ENCODE assay signal across 29 cellular contexts in genomic region chr14:71694888-71695505, GRCh38.
DNase-seq lines count a peak whose midpoint lies in the region; ATAC-seq, FAIRE-seq and TF ChIP-seq lines count a peak whose summit lies in the region.
"Had no signal": no experiment of that assay in that cellular context is flagged by ENCODE, and none has a peak within 500 bp of the region (broad histone marks: within the 10 kb centered on the region; RNA-seq: fewer than 3 reads in every experiment).

No MANE protein-coding gene starts in this region.

- H3K27ac ChIP-seq in GM23338 (ENCODE audit: low read depth), result no peak overlapping the region
- peak overlapping the region in 49 of 59 donors; percentile 1 to 80 (median 49) for H3K27ac ChIP-seq in dorsolateral prefrontal cortex
- no peak overlapping the region for H3K27ac ChIP-seq in kidney (ENCODE audit: low read depth in 2 of 2, low read length in 2 of 2)
- H3K27ac ChIP-seq in stomach, result no peak overlapping the region
- H3K27ac ChIP-seq: C4-2B, prostate gland, sigmoid colon, SJSA1, transverse colon had no signal

- FAIRE-seq in kidney (lab: Jason Lieb, UNC), result no peak
- FAIRE-seq: astrocyte, endothelial cell of umbilical vein, GM12878, HepG2, keratinocyte had no signal

- H3K27me3 ChIP-seq in GM23338 (ENCODE audit: insufficient read depth) (no peaks in the 10 kb centered on the region), dorsolateral prefrontal cortex (no peaks in the 10 kb centered on the region), stomach (no peaks in the 10 kb centered on the region)
- H3K27me3 ChIP-seq: sigmoid colon, SJSA1, transverse colon had no signal

- H3K9me3 Mint-ChIP-seq in GM23338 (no peaks in the 10 kb centered on the region), neural crest cell (no peaks in the 10 kb centered on the region), type B pancreatic cell (peaks cover 6% of the 10 kb centered on the region)
- no peaks in the 10 kb centered on the region for H3K9me3 Mint-ChIP-seq in activated T-helper 2 cell treated with anti-CD3 and anti-CD28 coated beads, Interferon-gamma antibody, Interleukin-2, Interleukin-4, amounts not matched to agents 10 μg/mL and 5 μg/mL and 100 μg/mL, durations not matched to agents 14 hours and 24 hours and 36 hours
- H3K9me3 Mint-ChIP-seq: activated CD8-positive, alpha-beta T cell treated with anti-CD3 and anti-CD28 coated beads for 36 hours; stimulated activated memory B cell treated with anti-CD40 and anti-IgM and Interleukin-4, amounts not matched to agents 10 μg/mL and 1 μg/mL and 100 μg/mL, for 72 hours had no signal

- no peak for ATAC-seq in GM23338
- ATAC-seq: activated CD8-positive, alpha-beta T cell treated with anti-CD3 and anti-CD28 coated beads for 36 hours; GM12878; HepG2; stimulated activated memory B cell treated with anti-CD40 and anti-IgM and Interleukin-4, amounts not matched to agents 10 μg/mL and 1 μg/mL and 100 μg/mL, for 72 hours had no signal

- no peaks in the 10 kb centered on the region for H3K79me2 ChIP-seq in GM23338 (replicated peaks; ENCODE audit: insufficient read depth)

- H3K9ac ChIP-seq in kidney (ENCODE audit: low read length in 2 of 2), result no peak overlapping the region

- TF ChIP-seq POLR2A in stomach (IDR thresholded peaks at IDR 0.05), result no peak

- H2AFZ ChIP-seq in GM23338, result no peak overlapping the region

- WGBS in stomach, 5 donors, result 89 to 96% (median 95%) methylated on average over 7 of the region's 7 CpGs

- H3K4me3 Mint-ChIP-seq in GM23338 (no peak overlapping the region), neural crest cell (no peak overlapping the region), type B pancreatic cell (no peak overlapping the region)
- no peak overlapping the region for H3K4me3 Mint-ChIP-seq in activated T-helper 2 cell treated with anti-CD3 and anti-CD28 coated beads, Interferon-gamma antibody, Interleukin-2, Interleukin-4, amounts not matched to agents 10 μg/mL and 5 μg/mL and 100 μg/mL, durations not matched to agents 14 hours and 24 hours and 36 hours (ENCODE audit: low read depth)
- H3K4me3 Mint-ChIP-seq: activated CD8-positive, alpha-beta T cell treated with anti-CD3 and anti-CD28 coated beads for 36 hours; activated naive CD8-positive, alpha-beta T cell treated with anti-CD3 and anti-CD28 coated beads, Interleukin-2, amount 10 ng/mL, durations not matched to agents 7 days and 5 days; stimulated activated memory B cell treated with anti-CD40 and anti-IgM and Interleukin-4, amounts not matched to agents 10 μg/mL and 1 μg/mL and 100 μg/mL, for 72 hours had no signal

- H3K27ac Mint-ChIP-seq in GM23338, result 0 out of 2 replicates have a peak overlapping the region, but pooled peaks have one; percentile 5
- H3K27ac Mint-ChIP-seq in neural crest cell (ENCODE audit: unreplicated experiment), result peak overlapping the region; percentile 64
- H3K27ac Mint-ChIP-seq in type B pancreatic cell, result peak overlapping the region; percentile 69
- H3K27ac Mint-ChIP-seq in activated T-helper 2 cell treated with anti-CD3 and anti-CD28 coated beads, Interferon-gamma antibody, Interleukin-2, Interleukin-4, amounts not matched to agents 10 μg/mL and 5 μg/mL and 100 μg/mL, durations not matched to agents 14 hours and 24 hours and 36 hours, result no peak overlapping the region
- H3K27ac Mint-ChIP-seq: activated CD8-positive, alpha-beta T cell treated with anti-CD3 and anti-CD28 coated beads for 36 hours; activated naive CD8-positive, alpha-beta T cell treated with anti-CD3 and anti-CD28 coated beads, Interleukin-2, amount 10 ng/mL, durations not matched to agents 7 days and 5 days; stimulated activated memory B cell treated with anti-CD40 and anti-IgM and Interleukin-4, amounts not matched to agents 10 μg/mL and 1 μg/mL and 100 μg/mL, for 72 hours had no signal

- intact Hi-C loops in dorsolateral prefrontal cortex (cut with DNase I) (loop anchor here in 1 of 2 donors (10.0 kb wide), 1 partner anchor 230 kb away; no protein-coding TSS in a partner anchor), kidney (cut with DNase I) (no loop called here), stomach (cut with DNase I; ENCODE audit: low total_unique reads) (no loop called here)
- intact Hi-C loops in activated T-helper 2 cell treated with anti-CD3 and anti-CD28 coated beads, Interferon-gamma antibody, Interleukin-2, Interleukin-4, amounts not matched to agents 10 μg/mL and 5 μg/mL and 100 μg/mL, durations not matched to agents 14 hours and 24 hours and 36 hours (cut with micrococcal nuclease), result no loop called here

- H3K4me2 ChIP-seq in GM23338, result no peak overlapping the region

- H3K36me3 ChIP-seq in GM23338 (ENCODE audit: insufficient read depth) (no peaks in the 10 kb centered on the region), kidney (ENCODE audit: control insufficient read depth in 1 of 2, insufficient read depth in 2 of 2, low read length in 2 of 2) (peaks cover 5% of the 10 kb centered on the region in 2 donors), stomach (peaks cover 0 to 33% (median 22%) of the 10 kb centered on the region in 4 donors)
- H3K36me3 ChIP-seq: prostate gland, sigmoid colon, transverse colon had no signal

- no peak for DNase-seq in GM23338 (ENCODE audit: low spot score)
- no peak for DNase-seq in dorsolateral prefrontal cortex
- no peak for DNase-seq in neural crest cell (ENCODE audit: low read depth, low spot score)
- DNase-seq in type B pancreatic cell (ENCODE audit: extremely low spot score, unreplicated experiment), result no peak
- no peak for DNase-seq in kidney
- no peak for DNase-seq in stomach
- no peak for DNase-seq in activated T-helper 2 cell treated with anti-CD3 and anti-CD28 coated beads, Interferon-gamma antibody, Interleukin-2, Interleukin-4, amounts not matched to agents 10 μg/mL and 5 μg/mL and 100 μg/mL, durations not matched to agents 14 hours and 24 hours and 36 hours (ENCODE audit: low spot score)
- DNase-seq: activated CD4-positive, alpha-beta T cell treated with anti-CD3 and anti-CD28 coated beads for 1 hour; activated CD8-positive, alpha-beta T cell treated with anti-CD3 and anti-CD28 coated beads for 36 hours; activated effector memory CD4-positive, alpha-beta T cell treated with anti-CD3 and anti-CD28 coated beads, Interleukin-2, amount 50 U/mL, for 16 hours; activated naive CD8-positive, alpha-beta T cell treated with anti-CD3 and anti-CD28 coated beads, Interleukin-2, amount 10 ng/mL, durations not matched to agents 7 days and 5 days; Calu3; central memory CD4-positive, alpha-beta T cell; GOT3; Kasumi-1; NCI-H1436 treated with DMSO at 0.1 percent for 48 hours; NCI-H2107; sigmoid colon; stimulated activated CD4-positive, alpha-beta T cell treated with anti-CD3 and anti-CD28 coated beads, Interleukin-4, amount 100 ng/mL, for 4 hours; transverse colon had no signal

- H3F3A ChIP-seq in GM23338 (replicated peaks; ENCODE audit: low read depth), result no peaks in the 10 kb centered on the region

- no peaks in the 10 kb centered on the region for H3K9me3 ChIP-seq in kidney (ENCODE audit: control insufficient read depth in 1 of 2, low read length in 2 of 2)
- H3K9me3 ChIP-seq in stomach, result no peaks in the 10 kb centered on the region
- H3K9me3 ChIP-seq: prostate gland, sigmoid colon, SJSA1, transverse colon had no signal

- H3K4me3 ChIP-seq in GM23338 (no peak overlapping the region), dorsolateral prefrontal cortex (peak overlapping the region in 22 of 59 donors; percentile 1 to 43 (median 16)), kidney (ENCODE audit: low read length in 2 of 2) (no peak overlapping the region), stomach (no peak overlapping the region)
- H3K4me3 ChIP-seq: GM12878, prostate gland, sigmoid colon, SJSA1, transverse colon had no signal

- no peak for TF ChIP-seq EP300 in stomach (IDR thresholded peaks at IDR 0.05)

- H4K20me1 ChIP-seq in GM23338 (replicated peaks; ENCODE audit: insufficient read depth), result 0 out of 2 replicates have a peak, but pooled peaks cover 4% of the 10 kb centered on the region

- TF ChIP-seq CTCF in GM23338 (conservative IDR thresholded peaks at IDR 0.05; ENCODE audit: low read depth in 2 of 2) (no peak), dorsolateral prefrontal cortex (IDR thresholded peaks at IDR 0.05 in 54 of 56, conservative IDR thresholded peaks at IDR 0.05 in 2 of 56; ENCODE audit: low read depth in 1 of 56, partially characterized antibody in 56 of 56) (no peak), neural crest cell (conservative IDR thresholded peaks at IDR 0.05) (no peak), type B pancreatic cell (conservative IDR thresholded peaks at IDR 0.05) (no peak), kidney (IDR thresholded peaks at IDR 0.05; ENCODE audit: borderline replicate concordance, extremely low read depth, insufficient read depth) (no peak), stomach (IDR thresholded peaks at IDR 0.05) (no peak)

- peaks cover 17% of the 10 kb centered on the region; the same call in 2 of the 3 replicates for H3K36me3 Mint-ChIP-seq in GM23338 (ENCODE audit: low read depth)
- H3K36me3 Mint-ChIP-seq in neural crest cell (ENCODE audit: low read depth), result peaks cover 20% of the 10 kb centered on the region
- H3K36me3 Mint-ChIP-seq in type B pancreatic cell, result peaks cover 28% of the 10 kb centered on the region
- peaks cover 89% of the 10 kb centered on the region for H3K36me3 Mint-ChIP-seq in activated T-helper 2 cell treated with anti-CD3 and anti-CD28 coated beads, Interferon-gamma antibody, Interleukin-2, Interleukin-4, amounts not matched to agents 10 μg/mL and 5 μg/mL and 100 μg/mL, durations not matched to agents 14 hours and 24 hours and 36 hours (ENCODE audit: low read depth)

- peaks cover 2% of the 10 kb centered on the region for H3K27me3 Mint-ChIP-seq in GM23338 (ENCODE audit: insufficient read depth, low read depth, poor library complexity)
- no peaks in the 10 kb centered on the region for H3K27me3 Mint-ChIP-seq in neural crest cell (ENCODE audit: low read depth)
- H3K27me3 Mint-ChIP-seq in type B pancreatic cell, result no peaks in the 10 kb centered on the region
- H3K27me3 Mint-ChIP-seq in activated T-helper 2 cell treated with anti-CD3 and anti-CD28 coated beads, Interferon-gamma antibody, Interleukin-2, Interleukin-4, amounts not matched to agents 10 μg/mL and 5 μg/mL and 100 μg/mL, durations not matched to agents 14 hours and 24 hours and 36 hours (ENCODE audit: low read depth), result no peaks in the 10 kb centered on the region
- H3K27me3 Mint-ChIP-seq: activated CD8-positive, alpha-beta T cell treated with anti-CD3 and anti-CD28 coated beads for 36 hours; activated naive CD8-positive, alpha-beta T cell treated with anti-CD3 and anti-CD28 coated beads, Interleukin-2, amount 10 ng/mL, durations not matched to agents 7 days and 5 days; stimulated activated memory B cell treated with anti-CD40 and anti-IgM and Interleukin-4, amounts not matched to agents 10 μg/mL and 1 μg/mL and 100 μg/mL, for 72 hours had no signal

- peaks cover 8% of the 10 kb centered on the region; the same call in 2 of the 3 replicates for H3K4me1 Mint-ChIP-seq in GM23338
- peaks cover 10% of the 10 kb centered on the region for H3K4me1 Mint-ChIP-seq in neural crest cell
- H3K4me1 Mint-ChIP-seq in type B pancreatic cell (ENCODE audit: unreplicated experiment), result peaks cover 28% of the 10 kb centered on the region
- peaks cover 45% of the 10 kb centered on the region for H3K4me1 Mint-ChIP-seq in activated T-helper 2 cell treated with anti-CD3 and anti-CD28 coated beads, Interferon-gamma antibody, Interleukin-2, Interleukin-4, amounts not matched to agents 10 μg/mL and 5 μg/mL and 100 μg/mL, durations not matched to agents 14 hours and 24 hours and 36 hours (ENCODE audit: low read depth)
- H3K4me1 Mint-ChIP-seq: stimulated activated memory B cell treated with anti-CD40 and anti-IgM and Interleukin-4, amounts not matched to agents 10 μg/mL and 1 μg/mL and 100 μg/mL, for 72 hours had no signal

- H3K4me1 ChIP-seq in GM23338 (ENCODE audit: insufficient read depth) (0 out of 2 replicates have a peak, but pooled peaks cover 7% of the 10 kb centered on the region), kidney (ENCODE audit: control insufficient read depth in 1 of 2, insufficient read depth in 1 of 2, low read depth in 1 of 2, low read length in 2 of 2) (no peaks in the 10 kb centered on the region), stomach (no peaks in the 10 kb centered on the region)
- H3K4me1 ChIP-seq: prostate gland had no signal

- no peaks in the 10 kb centered on the region for H3K9me2 ChIP-seq in GM23338 (ENCODE audit: insufficient read depth)

Comparison
In these comparisons a context has a peak if more than half of its experiments do, and no peak if none do; other contexts are left out.
1. H3K27ac ChIP-seq: peak in dorsolateral prefrontal cortex (49 of 59); none in GM23338 (single experiment), kidney (0 of 2) and stomach (0 of 5).